8 cellular contexts compared by ENCODE assay signal in the genomic region with DNA sequence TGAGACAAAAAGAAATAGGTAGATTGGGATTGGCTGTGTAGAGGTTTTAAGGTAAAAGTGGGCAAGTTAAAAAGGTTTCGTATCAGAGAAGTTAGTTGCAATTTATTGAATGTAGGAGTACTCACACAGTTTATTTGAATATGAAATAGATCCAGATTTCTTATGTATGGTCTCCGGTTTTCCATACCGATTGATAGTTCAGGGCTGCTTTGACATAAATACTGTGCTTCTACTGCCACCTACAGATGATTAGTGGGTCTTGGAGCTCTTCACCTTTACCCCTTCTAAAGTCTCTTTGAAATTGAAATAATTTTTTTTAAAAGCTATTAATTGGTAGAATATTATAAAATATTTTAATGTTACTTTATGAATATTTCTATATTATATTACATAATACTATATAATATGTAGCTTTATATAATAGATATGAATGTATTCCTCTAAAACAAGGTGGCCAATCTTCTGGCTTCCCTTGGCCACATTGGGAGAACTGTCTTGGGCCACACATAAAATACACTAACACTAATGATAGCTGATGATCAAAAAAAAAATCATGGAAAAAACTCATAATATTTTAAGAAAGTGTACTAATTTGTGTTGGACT. TPM values are rescaled to one million over a fixed set of nuclear protein-coding genes. Genes with fewer than 3 reads are reported as not detected.
A peak's percentile ranks its signal among the peaks of the same experiment; 100 is the strongest.
DNase-seq lines count a peak whose midpoint lies in the region; ATAC-seq and TF ChIP-seq lines count a peak whose summit lies in the region.

No MANE protein-coding gene starts in this region.

- TF ChIP-seq CTCF in 22Rv1 (IDR thresholded peaks at IDR 0.05): peak; percentile 67
- TF ChIP-seq CTCF in fibroblast of lung (conservative IDR thresholded peaks at IDR 0.05 in 1 of 2, IDR thresholded peaks at IDR 0.05 in 1 of 2; ENCODE audit: low read depth in 1 of 2, low read length in 2 of 2): peak; percentile 48 to 60
- TF ChIP-seq CTCF in ovary (IDR thresholded peaks at IDR 0.05): peak in 2 of 3 donors; percentile 38 to 41

- H3K4me3 ChIP-seq in fibroblast of lung (replicated peaks in 1 of 4; ENCODE audit: control extremely low read depth in 1 of 4, insufficient read depth in 1 of 4, low read depth in 3 of 4, low read length in 4 of 4): no peak overlapping the region
- no peak overlapping the region for H3K4me3 ChIP-seq in ovary

- intact Hi-C loops in ovary (cut with DNase I): loop anchor here in 3 of 4 donors (5.0 to 10.0 kb wide), 2 partner anchors 91 to 171 kb away; no protein-coding TSS in a partner anchor

- no peaks in the 10 kb centered on the region for H3K4me1 ChIP-seq in fibroblast of lung (ENCODE audit: control insufficient read depth, extremely low read depth, insufficient read depth, low read length)
- H3K4me1 ChIP-seq in ovary (ENCODE audit: insufficient read depth): no peaks in the 10 kb centered on the region

- no peak for TF ChIP-seq POLR2A in ovary (IDR thresholded peaks at IDR 0.05)

- peak; percentile 61 to 74 (median 70) for ATAC-seq in T-cell (replicated peaks in 1 of 4)

- H2AFZ ChIP-seq in fibroblast of lung (ENCODE audit: low read length): no peak overlapping the region

- H3K27me3 Mint-ChIP-seq in T-cell: no peaks in the 10 kb centered on the region

- DNase-seq in EH (ENCODE audit: low read depth): peak; percentile 69
- peak; percentile 24 for DNase-seq in LoVo (ENCODE audit: low spot score)
- peak in 6 of 34 experiments; percentile 11 to 38 (median 28) for DNase-seq in T-cell
- DNase-seq in fibroblast of lung (ENCODE audit: low read depth in 2 of 2): peak; percentile 41 to 72
- DNase-seq in ovary: no peak
- no peak for DNase-seq in mesenteric fat pad (ENCODE audit: low spot score)
- DNase-seq in HuH-7.5 (ENCODE audit: low spot score): no peak

- peak overlapping the region in 2 of 3 donors; percentile 41 to 43 for H3K4me3 Mint-ChIP-seq in T-cell

- POLR2A ChIA-PET in T-cell (lab: Charles Lee): interaction anchor here (0.5 to 1.7 kb wide), 20 partner anchors 9 to 169 kb away, joined by 3 to 10 read pairs (median 4); partner anchors contain the start of genes UBAC2 (in 2 of the 2) and GPR183 (in 1 of the 2)

- H3K27me3 ChIP-seq in fibroblast of lung (ENCODE audit: control insufficient read depth, insufficient read depth, low read length) (no peaks in the 10 kb centered on the region), ovary (no peaks in the 10 kb centered on the region)

- no peak overlapping the region for H3K9ac ChIP-seq in fibroblast of lung (ENCODE audit: insufficient read depth, low read length)

- no peaks in the 10 kb centered on the region for H3K9me3 Mint-ChIP-seq in T-cell

- CTCF ChIA-PET in T-cell (lab: Charles Lee): interaction anchor here (0.5 to 11.0 kb wide), 98 partner anchors 8 to 552 kb away, joined by 3 to 246 read pairs (median 4); partner anchors contain the start of genes UBAC2 (in 2 of the 2), CLYBL (in 1 of the 2), GPR18 (in 1 of the 2) and GPR183 (in 1 of the 2)

- H3K36me3 Mint-ChIP-seq in T-cell: no peaks in the 10 kb centered on the region

- H3K27ac Mint-ChIP-seq in T-cell: peak overlapping the region; percentile 80 to 89

- H3K9me3 ChIP-seq in fibroblast of lung (ENCODE audit: control insufficient read depth, insufficient read depth, low read depth, low read length) (no peaks in the 10 kb centered on the region), ovary (no peaks in the 10 kb centered on the region)

- H4K20me1 ChIP-seq in fibroblast of lung (ENCODE audit: control insufficient read depth, extremely low read depth, insufficient read depth, low read length): no peaks in the 10 kb centered on the region

- H3K4me2 ChIP-seq in fibroblast of lung (ENCODE audit: extremely low read depth, insufficient read depth, low read length): no peak overlapping the region

- 28 to 38% (median 32%) methylated on average over 3 of the region's 3 CpGs for WGBS in ovary, 3 donors

- TF ChIP-seq EP300 in ovary (IDR thresholded peaks at IDR 0.05): no peak

- H3K27ac ChIP-seq in 22Rv1 (no peak overlapping the region), fibroblast of lung (ENCODE audit: insufficient read depth, low read length) (no peak overlapping the region), ovary (no peak overlapping the region)

- peaks cover 57 to 63% (median 62%) of the 10 kb centered on the region in 3 donors for H3K4me1 Mint-ChIP-seq in T-cell

- no peaks in the 10 kb centered on the region for H3K36me3 ChIP-seq in fibroblast of lung (ENCODE audit: control insufficient read depth, insufficient read depth, low read length)
- no peaks in the 10 kb centered on the region for H3K36me3 ChIP-seq in ovary

- H3K79me2 ChIP-seq in fibroblast of lung (ENCODE audit: control insufficient read depth, insufficient read depth, low read length): no peaks in the 10 kb centered on the region

RNA-seq across cellular contexts. Expression of gene GPR18, which starts 7.7 kb away (rescaled TPM):
- 10 to 100 TPM; 15.2 to 26.7 (median 16.7) TPM for total RNA-seq in T-cell
- not detected in 2 replicates for total RNA-seq in fibroblast of lung
- not detected in 2 replicates for polyA plus RNA-seq in fibroblast of lung
- not detected in 2 replicates for polyA plus RNA-seq in fibroblast of lung (2012)
- polyA minus RNA-seq in fibroblast of lung (ENCODE audit: low replicate concordance): not detected in 2 replicates
- total RNA-seq in ovary: under 1 TPM in 1 of 7 donors, not detected in 6; 0.30 TPM
- under 1 TPM in 1 of 2 donors, not detected in 1; 0.73 TPM for polyA plus RNA-seq in ovary
- not detected for total RNA-seq in mesenteric fat pad

RNA-seq across cellular contexts. Expression of gene GPR183, which starts 41.3 kb away (rescaled TPM):
- 100 to 1,000 TPM in 3 of 5 donors, 10 to 100 TPM in 2; 69.9 to 152 (median 100) TPM for total RNA-seq in T-cell
- not detected in 2 replicates for total RNA-seq in fibroblast of lung
- 0.03 and 0.27 TPM in 2 replicates for polyA plus RNA-seq in fibroblast of lung
- 0.07 TPM in 1 of 2 replicates, not detected in the other for polyA plus RNA-seq in fibroblast of lung (2012)
- not detected in 2 replicates for polyA minus RNA-seq in fibroblast of lung (ENCODE audit: low replicate concordance)
- 10 to 100 TPM in 2 of 7 donors, 1 to 10 TPM in 5; 2.4 to 14.6 (median 5.5) TPM for total RNA-seq in ovary
- 1 to 10 TPM; 4.7 to 7.6 TPM for polyA plus RNA-seq in ovary
- total RNA-seq in mesenteric fat pad: 32.6 TPM

Comparison
In these comparisons a context has a peak if more than half of its experiments do, and no peak if none do; other contexts are left out.
1. DNase-seq: peak in EH (single experiment), LoVo (single experiment) and fibroblast of lung (2 of 2); none in ovary (0 of 5), mesenteric fat pad (single experiment) and HuH-7.5 (single experiment).
2. RNA of gene GPR18, which starts 7.7 kb away (total RNA-seq): 15.2 to 26.7 TPM in T-cell; not detected in mesenteric fat pad (single experiment), 0.30 TPM in ovary and not detected in fibroblast of lung; every median in the first group is over 10 times any median in the second.
3. Peak in every context shown above with its lines, with median percentiles within 50 percentile points of each other: CTCF ChIP-seq.